10 cellular contexts compared by ENCODE assay signal in the genomic region with DNA sequence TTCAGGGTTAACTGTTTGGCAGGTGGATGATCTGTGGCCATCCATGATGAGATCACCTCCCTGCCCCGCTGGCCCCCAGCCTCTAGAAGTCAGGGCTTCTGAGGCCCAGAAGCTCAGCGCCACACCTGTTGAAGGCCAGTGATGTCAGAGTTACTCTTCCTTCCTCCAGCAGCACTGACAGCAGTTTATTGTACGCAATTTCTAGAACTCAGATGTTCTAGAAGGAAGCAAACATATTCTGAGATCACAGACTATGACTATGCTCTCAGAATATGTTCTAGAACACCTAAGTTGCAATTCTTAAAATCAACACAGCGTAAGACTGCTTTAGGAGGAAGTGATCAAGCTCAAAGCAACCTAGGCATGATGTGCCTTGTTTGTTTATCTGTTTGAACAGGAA.
DNase-seq lines count a peak whose midpoint lies in the region; ATAC-seq and TF ChIP-seq lines count a peak whose summit lies in the region.
"Had no signal": no experiment of that assay in that cellular context is flagged by ENCODE, and none has a peak within 500 bp of the region (broad histone marks: within the 10 kb centered on the region; RNA-seq: fewer than 3 reads in every experiment).

No MANE protein-coding gene starts in this region.

- RAD21 ChIA-PET in HCT116 (lab: Charles Lee; ENCODE audit: low non-redundant PET in 1 of 2, low total read pairs in 2 of 2, uncharacterized antibody in 2 of 2, unreplicated experiment in 2 of 2): interaction anchor here in 1 of 2 experiments (0.6 kb wide), 1 partner anchor 10 kb away, joined by 3 read pairs; no protein-coding TSS in a partner anchor

- H3K79me2 ChIP-seq in HCT116 (ENCODE audit: insufficient read depth, low read length): peaks cover 100% of the 10 kb centered on the region

- no peak overlapping the region for H3K27ac Mint-ChIP-seq in chondrocyte (ENCODE audit: unreplicated experiment)

- H3K36me3 ChIP-seq in HCT116 (ENCODE audit: control insufficient read depth in 1 of 2, insufficient read depth in 2 of 2, low read length in 2 of 2) (peaks cover 0 to 47% of the 10 kb centered on the region in 2 experiments; a peak in 3 of 4 replicates), skeletal muscle satellite cell (ENCODE audit: insufficient read depth, low read length) (peaks cover 27% of the 10 kb centered on the region)

- H3K4me3 Mint-ChIP-seq in chondrocyte (ENCODE audit: unreplicated experiment): no peak overlapping the region

- no peak for TF ChIP-seq POLR2A in HCT116 (IDR thresholded peaks at IDR 0.05; ENCODE audit: borderline replicate concordance, extremely low read depth, insufficient read depth, insufficient read length)

- CTCF ChIA-PET in HCT116 (lab: Charles Lee): interaction anchor here (1.2 kb wide), 1 partner anchor 34 kb away, joined by 5 read pairs; no protein-coding TSS in a partner anchor

- BruUV-seq in HCT116 (replicated peaks; lab: Mats Ljungman, UMichigan): no TSS peak

- ATAC-seq in HCT116 (no peak), HG03378 (IDR thresholded peaks at IDR 0.05; ENCODE audit: unreplicated experiment) (no peak), GM21360 (IDR thresholded peaks at IDR 0.05; ENCODE audit: unreplicated experiment) (no peak)

- H3K9ac ChIP-seq in HCT116 (ENCODE audit: low read length): peak overlapping the region; percentile 19; the same call in 1 of the 2 replicates
- H3K9ac ChIP-seq in skeletal muscle satellite cell (ENCODE audit: low read depth, low read length): peak overlapping the region; percentile 34

- H3K4me1 ChIP-seq in HCT116 (ENCODE audit: control insufficient read depth in 1 of 2, insufficient read depth in 2 of 2, low read length in 2 of 2): peaks cover 79 to 99% of the 10 kb centered on the region in 2 experiments
- H3K4me1 ChIP-seq in skeletal muscle satellite cell (ENCODE audit: control insufficient read depth, insufficient read depth, low read length): peaks cover 26% of the 10 kb centered on the region

- H2AFZ ChIP-seq in HCT116 (ENCODE audit: low read depth, low read length, poor library complexity, severe bottlenecking): no peak overlapping the region

- no peaks in the 10 kb centered on the region for H3K9me3 ChIP-seq in HCT116 (ENCODE audit: control insufficient read depth in 1 of 2, insufficient read depth in 1 of 2, low read depth in 1 of 2, low read length in 2 of 2)
- H3K9me3 ChIP-seq in skeletal muscle satellite cell (replicated peaks; ENCODE audit: low read length): no peaks in the 10 kb centered on the region

- intact Hi-C loops in HCT116 (cut with micrococcal nuclease): no loop called here

- H3K4me2 ChIP-seq in HCT116 (ENCODE audit: low read length) (peak overlapping the region; percentile 7; the same call in 1 of the 2 replicates), skeletal muscle satellite cell (ENCODE audit: low read length) (peak overlapping the region; percentile 45)

- no peak for TF ChIP-seq CTCF in HCT116 (IDR thresholded peaks at IDR 0.05 in 2 of 3, conservative IDR thresholded peaks at IDR 0.05 in 1 of 3; ENCODE audit: borderline replicate concordance in 1 of 3, insufficient read depth in 1 of 3, low read depth in 2 of 3, low read length in 2 of 3)
- no peak for TF ChIP-seq CTCF in chondrocyte (IDR thresholded peaks at IDR 0.05)

- peaks cover 5% of the 10 kb centered on the region for H3K36me3 Mint-ChIP-seq in chondrocyte (ENCODE audit: low read depth)

- H3K27ac ChIP-seq in HCT116 (ENCODE audit: low read depth, low read length) (peak overlapping the region; percentile 85), epithelial cell of prostate (peak overlapping the region; percentile 100)

- no peaks in the 10 kb centered on the region for H3K9me3 Mint-ChIP-seq in chondrocyte (ENCODE audit: low read depth)

- H3K4me1 Mint-ChIP-seq in chondrocyte (ENCODE audit: low read depth): no peaks in the 10 kb centered on the region

- no peak for DNase-seq in HCT116 (ENCODE audit: low read depth, low spot score)
- peak; percentile 62 for DNase-seq in T follicular helper cell (ENCODE audit: low read depth)
- DNase-seq in epithelial cell of prostate (ENCODE audit: low read depth, low spot score): peak; percentile 82
- DNase-seq in AG08396 (ENCODE audit: low spot score): no peak
- no peak for DNase-seq in chondrocyte (ENCODE audit: low spot score)
- DNase-seq: activated CD8-positive, alpha-beta memory T cell treated with anti-CD3 and anti-CD28 coated beads for 24 hours; foreskin fibroblast had no signal

- H3K4me3 ChIP-seq in HCT116 (replicated peaks in 1 of 2; ENCODE audit: low read depth in 1 of 2, low read length in 2 of 2) (no peak overlapping the region), skeletal muscle satellite cell (ENCODE audit: low read length) (no peak overlapping the region)

- POLR2A ChIA-PET in HCT116 (lab: Charles Lee): interaction anchor here (0.7 to 1.4 kb wide), 6 partner anchors 8 to 30 kb away, joined by 3 to 4 read pairs (median 3); no protein-coding TSS in a partner anchor

- H3K27me3 ChIP-seq in HCT116 (ENCODE audit: insufficient read depth, low read length) (no peaks in the 10 kb centered on the region), skeletal muscle satellite cell (ENCODE audit: control insufficient read depth, insufficient read depth, low read length) (no peaks in the 10 kb centered on the region)

- no peaks in the 10 kb centered on the region for H3K9me2 ChIP-seq in HCT116 (ENCODE audit: insufficient read depth)

- TF ChIP-seq RAD21 in HCT116 (IDR thresholded peaks at IDR 0.05; ENCODE audit: low read depth): no peak

- no peaks in the 10 kb centered on the region for H3K27me3 Mint-ChIP-seq in chondrocyte (ENCODE audit: low read depth)

- H4K20me1 ChIP-seq in HCT116 (ENCODE audit: insufficient read depth): no peaks in the 10 kb centered on the region

TF ChIP-seq in HCT116, 20 proteins besides CTCF, POLR2A, EP300 and RAD21:
- TF ChIP-seq CBX3 (IDR thresholded peaks at IDR 0.05; ENCODE audit: low read depth): 0 out of 2 replicates have a peak, but pooled peaks have one; percentile 26
- peak; percentile 13; the same call in 1 of the 2 replicates for TF ChIP-seq SP1 (IDR thresholded peaks at IDR 0.05; ENCODE audit: low read depth)
- TF ChIP-seq CEBPB (IDR thresholded peaks at IDR 0.05; ENCODE audit: low read depth): no peak
- TF ChIP-seq, protein P1, sequence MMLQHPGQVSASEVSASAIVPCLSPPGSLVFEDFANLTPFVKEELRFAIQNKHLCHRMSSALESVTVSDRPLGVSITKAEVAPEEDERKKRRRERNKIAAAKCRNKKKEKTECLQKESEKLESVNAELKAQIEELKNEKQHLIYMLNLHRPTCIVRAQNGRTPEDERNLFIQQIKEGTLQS (IDR thresholded peaks at IDR 0.05): no peak; the same call in 1 of the 2 replicates
- TF ChIP-seq TCF7L2 (IDR thresholded peaks at IDR 0.05; ENCODE audit: borderline replicate concordance, extremely low read depth, insufficient read depth, insufficient read length): no peak

Comparison
In these comparisons a context has a peak if more than half of its experiments do, and no peak if none do; other contexts are left out.
1. DNase-seq: peak in T follicular helper cell (single experiment) and epithelial cell of prostate (single experiment); none in HCT116 (single experiment), AG08396 (single experiment) and chondrocyte (single experiment).